20 cellular contexts compared by ENCODE assay signal in genomic region chr1:61358770-61359455, GRCh38.
A peak's percentile ranks its signal among the peaks of the same experiment; 100 is the strongest.
DNase-seq lines count a peak whose midpoint lies in the region; ATAC-seq and TF ChIP-seq lines count a peak whose summit lies in the region.
"Had no signal": no experiment of that assay in that cellular context is flagged by ENCODE, and none has a peak within 500 bp of the region (broad histone marks: within the 10 kb centered on the region; RNA-seq: fewer than 3 reads in every experiment).

No MANE protein-coding gene starts in this region.

- no peak overlapping the region for H3K27ac ChIP-seq in right cardiac atrium (ENCODE audit: low read length)
- H3K27ac ChIP-seq: BLaER1 treated with 17β-estradiol and CSF1 and Interleukin-3, amounts not matched to agents 10 nM and 100 nM had no signal

- H3K9me3 Mint-ChIP-seq in stimulated activated naive CD8-positive, alpha-beta T cell treated with anti-CD3 and anti-CD28 coated beads, Interleukin-15, amount 100 ng/mL, for 72 hours = no peaks in the 10 kb centered on the region
- H3K9me3 Mint-ChIP-seq: activated naive CD8-positive, alpha-beta T cell treated with anti-CD3 and anti-CD28 coated beads, Interleukin-2, amount 10 ng/mL, durations not matched to agents 7 days and 5 days; activated T-helper 2 cell treated with anti-CD3 and anti-CD28 coated beads, Interferon-gamma antibody, Interleukin-2, Interleukin-4, amounts not matched to agents 10 μg/mL and 5 μg/mL and 100 μg/mL, durations not matched to agents 14 hours and 24 hours and 36 hours had no signal

- peak overlapping the region in 1 of 2 donors; percentile 44 for H3K27ac Mint-ChIP-seq in stimulated activated naive CD8-positive, alpha-beta T cell treated with anti-CD3 and anti-CD28 coated beads, Interleukin-15, amount 100 ng/mL, for 72 hours
- H3K27ac Mint-ChIP-seq: activated CD8-positive, alpha-beta memory T cell treated with anti-CD3 and anti-CD28 coated beads, Interleukin-2, amount 10 ng/mL, durations not matched to agents 7 days and 5 days; activated naive CD8-positive, alpha-beta T cell treated with anti-CD3 and anti-CD28 coated beads, Interleukin-2, amount 10 ng/mL, durations not matched to agents 7 days and 5 days; activated T-helper 2 cell treated with anti-CD3 and anti-CD28 coated beads, Interferon-gamma antibody, Interleukin-2, Interleukin-4, amounts not matched to agents 10 μg/mL and 5 μg/mL and 100 μg/mL, durations not matched to agents 14 hours and 24 hours and 36 hours had no signal

- peak in 2 of 3 donors; percentile 33 to 42 for DNase-seq in right cardiac atrium
- DNase-seq in cardiac septum (ENCODE audit: low spot score) = no peak
- peak; percentile 28 to 68 for DNase-seq in cardiac fibroblast (ENCODE audit: low read depth in 2 of 2)
- peak; percentile 41 for DNase-seq in glomerular endothelial cell (ENCODE audit: extremely low read depth, low read depth, low spot score)
- no peak for DNase-seq in GM19240 (ENCODE audit: insufficient read length, low spot score)
- no peak for DNase-seq in stimulated activated naive CD8-positive, alpha-beta T cell treated with anti-CD3 and anti-CD28 coated beads, Interleukin-15, amount 100 ng/mL, for 72 hours
- DNase-seq: activated CD4-positive, alpha-beta T cell treated with anti-CD3 and anti-CD28 coated beads for 48 hours; activated CD8-positive, alpha-beta memory T cell treated with anti-CD3 and anti-CD28 coated beads, Interleukin-2, amount 10 ng/mL, durations not matched to agents 7 days and 5 days; activated naive CD8-positive, alpha-beta T cell treated with anti-CD3 and anti-CD28 coated beads, Interleukin-2, amount 10 ng/mL, durations not matched to agents 7 days and 5 days; heart left ventricle; MM.1S; NCI-H748 treated with DMSO at 0.1 percent for 48 hours; nucleus accumbens; stimulated activated CD8-positive, alpha-beta memory T cell treated with anti-CD3 and anti-CD28 coated beads, Interleukin-4, amount 100 ng/mL, for 48 hours had no signal

- H3K4me3 Mint-ChIP-seq in stimulated activated naive CD8-positive, alpha-beta T cell treated with anti-CD3 and anti-CD28 coated beads, Interleukin-15, amount 100 ng/mL, for 72 hours = no peak overlapping the region
- H3K4me3 Mint-ChIP-seq: activated CD8-positive, alpha-beta memory T cell treated with anti-CD3 and anti-CD28 coated beads, Interleukin-2, amount 10 ng/mL, durations not matched to agents 7 days and 5 days; activated naive CD8-positive, alpha-beta T cell treated with anti-CD3 and anti-CD28 coated beads, Interleukin-2, amount 10 ng/mL, durations not matched to agents 7 days and 5 days had no signal

- peak in 1 of 2 donors; percentile 77 for ATAC-seq in right cardiac atrium
- ATAC-seq in GM21360 (IDR thresholded peaks at IDR 0.05; ENCODE audit: unreplicated experiment) = no peak
- no peak for ATAC-seq in GM18861 (IDR thresholded peaks at IDR 0.05; ENCODE audit: unreplicated experiment)
- no peak for ATAC-seq in stimulated activated naive CD8-positive, alpha-beta T cell treated with anti-CD3 and anti-CD28 coated beads, Interleukin-15, amount 100 ng/mL, for 72 hours
- ATAC-seq: activated CD8-positive, alpha-beta memory T cell treated with anti-CD3 and anti-CD28 coated beads, Interleukin-2, amount 10 ng/mL, durations not matched to agents 7 days and 5 days had no signal

- TF ChIP-seq CTCF in cardiac fibroblast (IDR thresholded peaks at IDR 0.05; ENCODE audit: low read depth, low read length) = no peak

- H3K27me3 ChIP-seq in right cardiac atrium (ENCODE audit: control insufficient read depth, insufficient read depth) = no peaks in the 10 kb centered on the region
- H3K27me3 ChIP-seq: BLaER1 treated with 17β-estradiol and CSF1 and Interleukin-3, amounts not matched to agents 10 nM and 100 nM; heart left ventricle; right atrium auricular region had no signal

- H3K27me3 Mint-ChIP-seq in stimulated activated naive CD8-positive, alpha-beta T cell treated with anti-CD3 and anti-CD28 coated beads, Interleukin-15, amount 100 ng/mL, for 72 hours = no peaks in the 10 kb centered on the region
- H3K27me3 Mint-ChIP-seq: activated CD8-positive, alpha-beta memory T cell treated with anti-CD3 and anti-CD28 coated beads, Interleukin-2, amount 10 ng/mL, durations not matched to agents 7 days and 5 days; activated naive CD8-positive, alpha-beta T cell treated with anti-CD3 and anti-CD28 coated beads, Interleukin-2, amount 10 ng/mL, durations not matched to agents 7 days and 5 days had no signal

- H3K4me3 ChIP-seq in right cardiac atrium (ENCODE audit: low read length) = no peak overlapping the region
- no peak overlapping the region for H3K4me3 ChIP-seq in cardiac fibroblast (replicated peaks in 1 of 2; ENCODE audit: low read depth in 2 of 2, low read length in 2 of 2)
- H3K4me3 ChIP-seq: BLaER1 treated with 17β-estradiol and CSF1 and Interleukin-3, amounts not matched to agents 10 nM and 100 nM; heart left ventricle; lung; right atrium auricular region had no signal

- no peaks in the 10 kb centered on the region for H3K4me1 Mint-ChIP-seq in stimulated activated naive CD8-positive, alpha-beta T cell treated with anti-CD3 and anti-CD28 coated beads, Interleukin-15, amount 100 ng/mL, for 72 hours
- H3K4me1 Mint-ChIP-seq: activated naive CD8-positive, alpha-beta T cell treated with anti-CD3 and anti-CD28 coated beads, Interleukin-2, amount 10 ng/mL, durations not matched to agents 7 days and 5 days had no signal

- intact Hi-C loops in right cardiac atrium (cut with DNase I) = no loop called here
- intact Hi-C loops in cardiac septum (cut with DNase I) = no loop called here

- H3K9me3 ChIP-seq in right cardiac atrium (ENCODE audit: control insufficient read depth, low read length) = no peaks in the 10 kb centered on the region
- H3K9me3 ChIP-seq: BLaER1 treated with 17β-estradiol and CSF1 and Interleukin-3, amounts not matched to agents 10 nM and 100 nM; heart left ventricle; right atrium auricular region had no signal

- WGBS in right cardiac atrium = 91% methylated on average over 8 of the region's 8 CpGs

- peaks cover 13% of the 10 kb centered on the region for H3K4me1 ChIP-seq in right cardiac atrium (ENCODE audit: control insufficient read depth, insufficient read depth, low read length)

Comparison
In these comparisons a context has a peak if more than half of its experiments do, and no peak if none do; other contexts are left out.
1. DNase-seq: peak in right cardiac atrium (2 of 3), cardiac fibroblast (2 of 2) and glomerular endothelial cell (single experiment); none in cardiac septum (single experiment), GM19240 (single experiment) and stimulated activated naive CD8-positive, alpha-beta T cell treated with anti-CD3 and anti-CD28 coated beads, Interleukin-15, amount 100 ng/mL, for 72 hours (0 of 2).